11 cellular contexts compared by ENCODE assay signal in the genomic region with DNA sequence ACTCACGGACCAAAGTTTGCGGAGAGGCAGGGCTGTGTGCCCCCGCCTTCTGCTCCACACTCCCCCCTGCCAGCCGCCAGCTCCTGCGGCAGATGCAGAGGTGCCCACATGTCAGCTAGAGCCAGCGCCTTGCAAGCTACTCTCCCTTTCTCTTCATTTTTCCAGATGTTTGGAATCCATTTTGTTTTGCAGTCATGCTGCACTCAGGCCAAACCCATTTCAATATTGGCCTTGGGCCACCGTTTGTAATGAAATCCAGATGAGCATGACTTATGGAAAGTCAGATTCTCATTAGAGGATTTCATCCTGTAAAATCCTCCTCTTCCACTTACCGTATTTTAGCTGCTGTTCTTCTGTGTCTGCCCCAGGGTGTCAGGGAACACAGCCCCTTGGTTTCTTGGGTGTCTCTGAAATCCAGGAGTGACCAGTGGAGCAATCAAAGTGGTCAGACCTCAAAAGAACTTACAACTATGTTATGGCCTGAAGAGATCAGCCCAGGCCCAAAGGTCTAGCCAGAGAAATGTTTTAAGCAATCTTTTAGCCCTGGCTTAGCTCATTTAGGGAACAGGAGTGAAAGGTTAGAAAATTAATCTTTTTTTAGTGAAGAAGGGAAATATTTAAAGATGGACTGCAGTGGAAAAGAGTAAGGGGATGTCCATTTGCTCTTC.
DNase-seq lines count a peak whose midpoint lies in the region; ATAC-seq and TF ChIP-seq lines count a peak whose summit lies in the region.
"Had no signal": no experiment of that assay in that cellular context is flagged by ENCODE, and none has a peak within 500 bp of the region (broad histone marks: within the 10 kb centered on the region; RNA-seq: fewer than 3 reads in every experiment).

No MANE protein-coding gene starts in this region.

- in situ Hi-C loops in GM13977 (cut with MboI; ENCODE audit: low pct_unique_long_range_greater_than_20kb, low sequenced_read_pairs, unreplicated experiment): no loop called here

- peaks cover 8 to 47% of the 10 kb centered on the region in 2 donors for H3K36me3 ChIP-seq in ascending aorta
- H3K36me3 ChIP-seq in stomach: peaks cover 44 to 99% (median 86%) of the 10 kb centered on the region in 4 donors

- intact Hi-C loops in ascending aorta (cut with DNase I): loop anchor here (1.0 to 5.0 kb wide), 4 partner anchors 38 to 306 kb away; no protein-coding TSS in a partner anchor
- intact Hi-C loops in right cardiac atrium (cut with DNase I): loop anchor here in 1 of 4 donors (5.0 kb wide), 1 partner anchor 121 kb away; a partner anchor contains a TSS
- intact Hi-C loops in stomach (cut with DNase I; ENCODE audit: low total_unique reads): no loop called here

- 69% methylated on average over 8 of the region's 8 CpGs for WGBS in right cardiac atrium
- WGBS in stomach, 5 donors: 68 to 83% (median 78%) methylated on average over 8 of the region's 8 CpGs

- TF ChIP-seq EP300 in stomach (IDR thresholded peaks at IDR 0.05): no peak

- H3K4me3 ChIP-seq in ascending aorta: no peak overlapping the region
- H3K4me3 ChIP-seq in right cardiac atrium (ENCODE audit: low read length): no peak overlapping the region
- no peak overlapping the region for H3K4me3 ChIP-seq in stomach

- no peak for TF ChIP-seq CTCF in GM13977 (IDR thresholded peaks at IDR 0.05; ENCODE audit: extremely low read depth, insufficient read depth, missing control alignments)
- no peak for TF ChIP-seq CTCF in ascending aorta (IDR thresholded peaks at IDR 0.05)
- no peak for TF ChIP-seq CTCF in stomach (IDR thresholded peaks at IDR 0.05)

- peak; percentile 6 for DNase-seq in GM13977 (ENCODE audit: low spot score)
- no peak for DNase-seq in ascending aorta (ENCODE audit: low spot score in 2 of 2)
- DNase-seq in right cardiac atrium: peak in 1 of 3 donors; percentile 66
- DNase-seq in stomach: no peak
- DNase-seq in HUDEP-2 (lab: John Stamatoyannopoulos, UW; ENCODE audit: unreplicated experiment in 76 of 76): no peak
- DNase-seq in AML-193 (lab: John Stamatoyannopoulos, UW): no peak
- DNase-seq in NCI-H2029 (lab: John Stamatoyannopoulos, UW): no peak
- DNase-seq: anterior cingulate cortex; stimulated activated CD4-positive, alpha-beta T cell treated with anti-CD3 and anti-CD28 coated beads, Interleukin-15, amount 100 ng/mL, for 24 hours had no signal

- TF ChIP-seq POLR2A in stomach (IDR thresholded peaks at IDR 0.05): no peak

- H3K27me3 ChIP-seq in ascending aorta: no peaks in the 10 kb centered on the region
- H3K27me3 ChIP-seq in right cardiac atrium (ENCODE audit: control insufficient read depth, insufficient read depth): no peaks in the 10 kb centered on the region
- no peaks in the 10 kb centered on the region for H3K27me3 ChIP-seq in stomach

- H3K9me3 ChIP-seq in ascending aorta (no peaks in the 10 kb centered on the region), right cardiac atrium (ENCODE audit: control insufficient read depth, low read length) (no peaks in the 10 kb centered on the region), stomach (no peaks in the 10 kb centered on the region)

- peaks cover 30 to 47% of the 10 kb centered on the region in 2 donors for H3K4me1 ChIP-seq in ascending aorta
- H3K4me1 ChIP-seq in right cardiac atrium (ENCODE audit: control insufficient read depth, insufficient read depth, low read length): peaks cover 37% of the 10 kb centered on the region
- peaks cover 12 to 61% (median 41%) of the 10 kb centered on the region in 4 donors for H3K4me1 ChIP-seq in stomach

- peak overlapping the region; percentile 92 to 95 for H3K27ac ChIP-seq in ascending aorta
- peak overlapping the region; percentile 97 for H3K27ac ChIP-seq in right cardiac atrium (ENCODE audit: low read length)
- peak overlapping the region in 4 of 5 donors; percentile 62 to 77 (median 68) for H3K27ac ChIP-seq in stomach
- H3K27ac ChIP-seq: HL-60 had no signal

- ATAC-seq in right cardiac atrium (no peak), esophagus mucosa (no peak)
